23 cellular contexts compared by ENCODE assay signal in genomic region chr2:226130192-226130591, GRCh38.
A peak's percentile ranks its signal among the peaks of the same experiment; 100 is the strongest.
DNase-seq lines count a peak whose midpoint lies in the region; ATAC-seq, FAIRE-seq and TF ChIP-seq lines count a peak whose summit lies in the region.
"Had no signal": no experiment of that assay in that cellular context is flagged by ENCODE, and none has a peak within 500 bp of the region (broad histone marks: within the 10 kb centered on the region; RNA-seq: fewer than 3 reads in every experiment).

No MANE protein-coding gene starts in this region.

- TF ChIP-seq POLR2A in HepG2 (IDR thresholded peaks at IDR 0.05; ENCODE audit: insufficient read depth in 1 of 2, low read depth in 2 of 2, low read length in 2 of 2) (no peak), right lobe of liver (IDR thresholded peaks at IDR 0.05) (no peak)

- H3K27ac Mint-ChIP-seq in stimulated activated effector memory CD8-positive, alpha-beta T cell treated with anti-CD3 and anti-CD28 coated beads, Interleukin-12 subunit alpha, Interleukin-12 subunit beta, amount 100 ng/mL, for 72 hours: no peak overlapping the region
- H3K27ac Mint-ChIP-seq: activated CD4-positive, alpha-beta T cell treated with anti-CD3 and anti-CD28 coated beads for 36 hours; CD4-positive, alpha-beta memory T cell; stimulated activated naive CD8-positive, alpha-beta T cell treated with anti-CD3 and anti-CD28 coated beads, Interleukin-15, Interleukin-2, amounts not matched to agents 100 ng/mL and 50 ng/mL, for 24 hours; type B pancreatic cell had no signal

- H3K4me3 ChIP-seq in HepG2 (replicated peaks in 1 of 3; ENCODE audit: insufficient read depth in 1 of 3, low read depth in 2 of 3, low read length in 3 of 3): no peak overlapping the region
- no peak overlapping the region for H3K4me3 ChIP-seq in right lobe of liver
- H3K4me3 ChIP-seq in small intestine (ENCODE audit: low read depth in 1 of 2, low read length in 2 of 2): no peak overlapping the region
- H3K4me3 ChIP-seq: right atrium auricular region had no signal

- FAIRE-seq in HepG2 (lab: Jason Lieb, UNC) (no peak), small intestine (lab: Jason Lieb, UNC) (no peak)

- no peaks in the 10 kb centered on the region for H3K9me3 Mint-ChIP-seq in stimulated activated effector memory CD8-positive, alpha-beta T cell treated with anti-CD3 and anti-CD28 coated beads, Interleukin-12 subunit alpha, Interleukin-12 subunit beta, amount 100 ng/mL, for 72 hours
- H3K9me3 Mint-ChIP-seq: stimulated activated naive CD8-positive, alpha-beta T cell treated with anti-CD3 and anti-CD28 coated beads, Interleukin-15, Interleukin-2, amounts not matched to agents 100 ng/mL and 50 ng/mL, for 24 hours; type B pancreatic cell had no signal

- no peak overlapping the region for H3K4me2 ChIP-seq in HepG2 (ENCODE audit: low read depth, low read length)

- H3K4me1 ChIP-seq in HepG2 (ENCODE audit: insufficient read depth, low read length): peaks cover 7% of the 10 kb centered on the region
- H3K4me1 ChIP-seq in right lobe of liver: peaks cover 0 to 4% (median 2%) of the 10 kb centered on the region in 4 donors
- no peaks in the 10 kb centered on the region for H3K4me1 ChIP-seq in small intestine (ENCODE audit: control insufficient read depth in 2 of 2, insufficient read depth in 1 of 2, low read depth in 1 of 2, low read length in 1 of 2)
- H3K4me1 ChIP-seq: right atrium auricular region had no signal

- no peak overlapping the region for H3K4me3 Mint-ChIP-seq in stimulated activated effector memory CD8-positive, alpha-beta T cell treated with anti-CD3 and anti-CD28 coated beads, Interleukin-12 subunit alpha, Interleukin-12 subunit beta, amount 100 ng/mL, for 72 hours
- H3K4me3 Mint-ChIP-seq: activated CD4-positive, alpha-beta T cell treated with anti-CD3 and anti-CD28 coated beads for 36 hours; CD4-positive, alpha-beta memory T cell; stimulated activated naive CD8-positive, alpha-beta T cell treated with anti-CD3 and anti-CD28 coated beads, Interleukin-15, Interleukin-2, amounts not matched to agents 100 ng/mL and 50 ng/mL, for 24 hours; type B pancreatic cell had no signal

- ATAC-seq in HepG2 (no peak), right lobe of liver (no peak)
- no peak for ATAC-seq in stimulated activated effector memory CD8-positive, alpha-beta T cell treated with anti-CD3 and anti-CD28 coated beads, Interleukin-12 subunit alpha, Interleukin-12 subunit beta, amount 100 ng/mL, for 72 hours
- ATAC-seq: activated CD4-positive, alpha-beta T cell treated with anti-CD3 and anti-CD28 coated beads for 36 hours had no signal

- TF ChIP-seq CTCF in HepG2 (CRISPR knock-in tag; IDR thresholded peaks at IDR 0.05) (no peak), right lobe of liver (IDR thresholded peaks at IDR 0.05) (no peak)

- no peak overlapping the region for H3K9ac ChIP-seq in HepG2 (ENCODE audit: insufficient read depth, low read depth, low read length)

- no peak for TF ChIP-seq RAD21 in HepG2 (CRISPR knock-in tag; IDR thresholded peaks at IDR 0.05)

- no peaks in the 10 kb centered on the region for H3K36me3 Mint-ChIP-seq in stimulated activated effector memory CD8-positive, alpha-beta T cell treated with anti-CD3 and anti-CD28 coated beads, Interleukin-12 subunit alpha, Interleukin-12 subunit beta, amount 100 ng/mL, for 72 hours
- H3K36me3 Mint-ChIP-seq: CD4-positive, alpha-beta memory T cell; type B pancreatic cell had no signal

- H3K36me3 ChIP-seq in HepG2 (replicated peaks in 1 of 2; ENCODE audit: control insufficient read depth in 1 of 2, insufficient read depth in 2 of 2, low read length in 2 of 2) (no peaks in the 10 kb centered on the region), right lobe of liver (no peaks in the 10 kb centered on the region), small intestine (ENCODE audit: control insufficient read depth in 2 of 2, insufficient read depth in 2 of 2, low read length in 2 of 2) (no peaks in the 10 kb centered on the region)
- H3K36me3 ChIP-seq: neutrophil, right atrium auricular region had no signal

- H3K27ac ChIP-seq in HepG2 (ENCODE audit: extremely low read length, insufficient read depth, low read length): no peak overlapping the region
- H3K27ac ChIP-seq in right lobe of liver: no peak overlapping the region
- no peak overlapping the region for H3K27ac ChIP-seq in small intestine (ENCODE audit: low read depth in 1 of 2, low read length in 1 of 2)
- H3K27ac ChIP-seq: neutrophil, right atrium auricular region had no signal

- no peak for TF ChIP-seq EP300 in HepG2 (IDR thresholded peaks at IDR 0.05; ENCODE audit: low read depth in 2 of 2, low read length in 2 of 2)
- no peak for TF ChIP-seq EP300 in HepG2 (CRISPR knock-in tag; IDR thresholded peaks at IDR 0.05; ENCODE audit: borderline replicate concordance)

- H2AFZ ChIP-seq in HepG2 (ENCODE audit: low read length): no peak overlapping the region

- no TSS peak for BruUV-seq in HepG2 (replicated peaks; lab: Mats Ljungman, UMichigan)

- no peaks in the 10 kb centered on the region for H3K9me3 ChIP-seq in HepG2 (ENCODE audit: low read length)
- no peaks in the 10 kb centered on the region for H3K9me3 ChIP-seq in right lobe of liver
- H3K9me3 ChIP-seq in small intestine (ENCODE audit: control insufficient read depth, low read depth): no peaks in the 10 kb centered on the region
- H3K9me3 ChIP-seq: neutrophil, right atrium auricular region had no signal

- H3K27me3 ChIP-seq in HepG2 (ENCODE audit: control insufficient read depth in 1 of 2, insufficient read depth in 2 of 2, low read length in 2 of 2) (no peaks in the 10 kb centered on the region), right lobe of liver (no peaks in the 10 kb centered on the region), small intestine (ENCODE audit: control insufficient read depth in 2 of 2, insufficient read depth in 2 of 2, low read length in 2 of 2) (no peaks in the 10 kb centered on the region)
- H3K27me3 ChIP-seq: right atrium auricular region had no signal

- intact Hi-C loops in HepG2 (cut with micrococcal nuclease; ENCODE audit: unreplicated experiment): no loop called here
- intact Hi-C loops in right lobe of liver (cut with DNase I): no loop called here

- H4K20me1 ChIP-seq in HepG2 (ENCODE audit: insufficient read depth, low read length): no peaks in the 10 kb centered on the region

- CTCF ChIA-PET in HepG2 (lab: Yijun Ruan, JAX; ENCODE audit: low intra/inter-chr PET ratio, low total read pairs) (no interaction called here), HEK293T (lab: Yijun Ruan, JAX) (no interaction called here)

- in situ Hi-C loops in HepG2 (cut with HindIII; ENCODE audit: extremely low pct_ligation_motif_present, low pct_unique_long_range_greater_than_20kb): no loop called here

- no peaks in the 10 kb centered on the region for H3K4me1 Mint-ChIP-seq in stimulated activated effector memory CD8-positive, alpha-beta T cell treated with anti-CD3 and anti-CD28 coated beads, Interleukin-12 subunit alpha, Interleukin-12 subunit beta, amount 100 ng/mL, for 72 hours
- H3K4me1 Mint-ChIP-seq: activated CD4-positive, alpha-beta T cell treated with anti-CD3 and anti-CD28 coated beads for 36 hours; CD4-positive, alpha-beta memory T cell had no signal

- no peak for DNase-seq in HepG2 (ENCODE audit: low spot score)
- DNase-seq in right lobe of liver: no peak
- peak; percentile 57 for DNase-seq in amniotic epithelial cell (ENCODE audit: low read depth)
- DNase-seq in iPS-NIHi11 (ENCODE audit: low spot score): peak; percentile 22
- no peak for DNase-seq in small intestine
- DNase-seq in HEK293T (ENCODE audit: extremely low spot score): no peak
- no peak for DNase-seq in stimulated activated effector memory CD8-positive, alpha-beta T cell treated with anti-CD3 and anti-CD28 coated beads, Interleukin-12 subunit alpha, Interleukin-12 subunit beta, amount 100 ng/mL, for 72 hours (ENCODE audit: low spot score in 2 of 2)
- no peak for DNase-seq in NCI-H510A treated with DMSO at 0.1 percent for 48 hours (lab: John Stamatoyannopoulos, UW)
- DNase-seq: activated CD4-positive, alpha-beta T cell treated with anti-CD3 and anti-CD28 coated beads for 36 hours; activated effector memory CD4-positive, alpha-beta T cell treated with Interleukin-2 at 50 U/mL for 16 hours; CD4-positive, alpha-beta memory T cell; DMS53; effector memory CD4-positive, alpha-beta T cell; GOT3; hippocampal formation; NCI-H1048; NCI-H526; stimulated activated CD4-positive, alpha-beta T cell treated with anti-CD3 and anti-CD28 coated beads, Interleukin-1b, Interleukin-23, amount 100 ng/mL, for 48 hours; T1000 had no signal

- H3K79me2 ChIP-seq in HepG2 (ENCODE audit: insufficient read depth, low read length): no peaks in the 10 kb centered on the region

- POLR2A ChIA-PET in HepG2 (lab: Yijun Ruan, JAX) (no interaction called here), HEK293T (lab: Yijun Ruan, JAX) (interaction anchor here (0.6 kb wide), 1 partner anchor 15 kb away, joined by 3 read pairs; no protein-coding TSS in a partner anchor)

- 94% methylated on average over 2 of the region's 2 CpGs for WGBS in HepG2 (ENCODE audit: low lambda C conversion rate)
- 80% methylated on average over 2 of the region's 2 CpGs for WGBS in right lobe of liver (ENCODE audit: insufficient coverage, low coverage, low lambda C conversion rate, missing lambda C conversion rate)
- 49 to 74% (median 61%) methylated on average over 2 of the region's 2 CpGs for WGBS in small intestine, 3 donors

TF ChIP-seq in HepG2, 621 proteins besides CTCF, POLR2A, EP300 and RAD21 (continues in another document):
- TF ChIP-seq NR2F2 (IDR thresholded peaks at IDR 0.05; ENCODE audit: borderline replicate concordance, low read depth): no peak

TF ChIP-seq in HEK293T, 16 proteins besides CTCF, POLR2A, EP300 and RAD21:
- TF ChIP-seq ZNF384 (IDR thresholded peaks at IDR 0.05) (no peak), ARNT (IDR thresholded peaks at IDR 0.05) (no peak), PKNOX1 (IDR thresholded peaks at IDR 0.05) (no peak), TARDBP (IDR thresholded peaks at IDR 0.05) (no peak), SP1 (IDR thresholded peaks at IDR 0.05) (no peak), CTBP1 (IDR thresholded peaks at IDR 0.05; ENCODE audit: borderline replicate concordance) (no peak), L3MBTL2 (conservative IDR thresholded peaks at IDR 0.05) (no peak), FOXA1 (IDR thresholded peaks at IDR 0.05) (no peak), ELF4 (IDR thresholded peaks at IDR 0.05) (no peak)

Comparison
In these comparisons a context has a peak if more than half of its experiments do, and no peak if none do; other contexts are left out.
1. DNase-seq: peak in amniotic epithelial cell (single experiment) and iPS-NIHi11 (single experiment); none in HepG2 (single experiment), right lobe of liver (0 of 3), small intestine (single experiment), HEK293T (single experiment), stimulated activated effector memory CD8-positive, alpha-beta T cell treated with anti-CD3 and anti-CD28 coated beads, Interleukin-12 subunit alpha, Interleukin-12 subunit beta, amount 100 ng/mL, for 72 hours (0 of 2) and NCI-H510A treated with DMSO at 0.1 percent for 48 hours (single experiment).